In genomic region chr5:32311404-32312193, GRCh38 we compare ENCODE assay signal across 8 cellular contexts. TPM values are rescaled to one million over a fixed set of nuclear protein-coding genes. Genes with fewer than 3 reads are reported as not detected.
DNase-seq lines count a peak whose midpoint lies in the region; ATAC-seq and TF ChIP-seq lines count a peak whose summit lies in the region.

No MANE protein-coding gene starts in this region.

- no peaks in the 10 kb centered on the region for H3F3A ChIP-seq in OCI-LY1 (ENCODE audit: insufficient read depth, low read length)

- peak overlapping the region; percentile 83 for H3K4me3 ChIP-seq in OCI-LY1 (ENCODE audit: low read depth, low read length, poor library complexity, severe bottlenecking)
- peak overlapping the region; percentile 76 for H3K4me3 ChIP-seq in endocrine pancreas (ENCODE audit: control insufficient read depth, insufficient read depth, low read length)
- H3K4me3 ChIP-seq in neuron (ENCODE audit: low read length), result peak overlapping the region; percentile 95

- peak overlapping the region; percentile 70 for H3K4me2 ChIP-seq in OCI-LY1 (ENCODE audit: low read length)

- ATAC-seq in HG02973 (IDR thresholded peaks at IDR 0.05; ENCODE audit: unreplicated experiment) (no peak), left colon (no peak)

- DNase-seq in GM03348 (ENCODE audit: low spot score) (peak; percentile 25), H4 (ENCODE audit: low spot score) (no peak), left colon (no peak), NCI-H1417 (lab: John Stamatoyannopoulos, UW) (no peak)

- H3K9me3 ChIP-seq in OCI-LY1 (ENCODE audit: low read length), result no peaks in the 10 kb centered on the region
- no peaks in the 10 kb centered on the region for H3K9me3 ChIP-seq in endocrine pancreas (ENCODE audit: control insufficient read depth, low read length)
- no peaks in the 10 kb centered on the region for H3K9me3 ChIP-seq in neuron (ENCODE audit: low read length)

- peaks cover 10% of the 10 kb centered on the region; the same call in 1 of the 2 replicates for H3K36me3 ChIP-seq in OCI-LY1 (ENCODE audit: insufficient read depth, low read length)
- H3K36me3 ChIP-seq in endocrine pancreas (ENCODE audit: control insufficient read depth, insufficient read depth, low read length), result no peaks in the 10 kb centered on the region
- H3K36me3 ChIP-seq in neuron (ENCODE audit: insufficient read depth, low read length), result no peaks in the 10 kb centered on the region

- H3K79me2 ChIP-seq in OCI-LY1 (ENCODE audit: insufficient read depth, low read length), result peaks cover 42% of the 10 kb centered on the region

- H3K4me1 ChIP-seq in OCI-LY1 (ENCODE audit: insufficient read depth, low read length, severe bottlenecking), result peaks cover 41% of the 10 kb centered on the region
- no peaks in the 10 kb centered on the region for H3K4me1 ChIP-seq in endocrine pancreas (ENCODE audit: control insufficient read depth, insufficient read depth, low read length)
- H3K4me1 ChIP-seq in neuron (ENCODE audit: insufficient read depth, low read length), result peaks cover 8% of the 10 kb centered on the region

- H3K9ac ChIP-seq in OCI-LY1 (ENCODE audit: low read length) (peak overlapping the region; percentile 70), endocrine pancreas (ENCODE audit: control insufficient read depth, insufficient read depth, low read length) (peak overlapping the region; percentile 56)

- peak overlapping the region; percentile 79 for H3K27ac ChIP-seq in OCI-LY1 (ENCODE audit: low read depth, low read length, poor library complexity, severe bottlenecking)

- intact Hi-C loops in left colon (cut with DNase I, micrococcal nuclease), result no loop called here

- H2AFZ ChIP-seq in OCI-LY1 (ENCODE audit: low read length) (no peak overlapping the region), neuron (ENCODE audit: low read depth, low read length) (peak overlapping the region; percentile 75)

- no peak for TF ChIP-seq CTCF in OCI-LY1 (IDR thresholded peaks at IDR 0.05; ENCODE audit: low read length)

- H3K27me3 ChIP-seq in OCI-LY1 (ENCODE audit: insufficient read depth, low read length), result no peaks in the 10 kb centered on the region
- no peaks in the 10 kb centered on the region for H3K27me3 ChIP-seq in endocrine pancreas (ENCODE audit: control insufficient read depth, insufficient read depth, low read length)
- no peaks in the 10 kb centered on the region for H3K27me3 ChIP-seq in neuron (ENCODE audit: insufficient read depth, low read length)

- no peaks in the 10 kb centered on the region for H4K20me1 ChIP-seq in OCI-LY1 (ENCODE audit: insufficient read depth, low read length)

- no peaks in the 10 kb centered on the region for H3K9me2 ChIP-seq in OCI-LY1 (ENCODE audit: low read depth, low read length)

RNA-seq across cellular contexts. Expression of gene MTMR12, which starts 1.1 kb away (rescaled TPM):
- total RNA-seq in H4 (2014; rRNA removed; shearing (Covaris generic)), result 9.2 and 11.3 TPM in 2 replicates
- total RNA-seq in left colon, result 10 to 100 TPM; 19.4 to 25.5 TPM
